13 cellular contexts compared by ENCODE assay signal in the genomic region with DNA sequence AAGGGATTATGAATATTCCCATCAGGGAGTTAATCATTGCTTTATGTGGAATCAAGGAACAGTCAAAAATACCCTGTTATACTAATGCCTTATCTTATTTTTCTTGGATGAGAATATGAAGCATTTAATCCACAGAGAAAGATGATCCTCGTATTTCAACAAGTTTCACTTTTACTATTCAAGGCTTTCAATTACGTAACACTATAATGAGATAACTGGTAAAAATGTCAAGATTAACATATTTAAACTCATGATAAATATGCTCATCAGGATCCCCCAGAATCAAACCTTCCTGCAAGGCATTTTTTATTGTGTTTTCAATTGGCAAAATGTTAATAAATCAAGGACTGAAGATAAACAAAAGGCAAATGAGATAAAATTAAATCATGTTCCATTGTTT. TPM values are rescaled to one million over a fixed set of nuclear protein-coding genes. Genes with fewer than 3 reads are reported as not detected.
DNase-seq lines count a peak whose midpoint lies in the region; ATAC-seq, FAIRE-seq and TF ChIP-seq lines count a peak whose summit lies in the region.
"Had no signal": no experiment of that assay in that cellular context is flagged by ENCODE, and none has a peak within 500 bp of the region (broad histone marks: within the 10 kb centered on the region; RNA-seq: fewer than 3 reads in every experiment).

No MANE protein-coding gene starts in this region.

- FAIRE-seq in keratinocyte (lab: Jason Lieb, UNC), result no peak

- H3K9me3 ChIP-seq in heart right ventricle (no peaks in the 10 kb centered on the region), right cardiac atrium (ENCODE audit: control insufficient read depth, low read length) (no peaks in the 10 kb centered on the region), adipocyte (ENCODE audit: control insufficient read depth, low read length) (no peaks in the 10 kb centered on the region), keratinocyte (ENCODE audit: control insufficient read depth, low read depth, low read length) (no peaks in the 10 kb centered on the region), ovary (no peaks in the 10 kb centered on the region)
- H3K9me3 ChIP-seq: BLaER1 had no signal

- intact Hi-C loops in heart right ventricle (cut with DNase I), result loop anchor here in 2 of 10 donors (10.0 kb wide), 1 partner anchor 310 kb away; the partner anchor contains the start of gene ZXDB (in 2 of the 2)
- intact Hi-C loops in right cardiac atrium (cut with DNase I), result no loop called here
- intact Hi-C loops in ovary (cut with DNase I), result no loop called here

- no peak for TF ChIP-seq CTCF in heart right ventricle (IDR thresholded peaks at IDR 0.05)
- no peak for TF ChIP-seq CTCF in keratinocyte (optimal IDR thresholded peaks at IDR 0.05 in 1 of 3, IDR thresholded peaks at IDR 0.05 in 1 of 3, conservative IDR thresholded peaks at IDR 0.05 in 1 of 3; ENCODE audit: extremely low read depth in 1 of 3, insufficient read depth in 2 of 3, low read length in 3 of 3)
- TF ChIP-seq CTCF in ovary (IDR thresholded peaks at IDR 0.05), result no peak

- H4K20me1 ChIP-seq in keratinocyte (ENCODE audit: control insufficient read depth, extremely low read depth, insufficient read depth, low read length), result no peaks in the 10 kb centered on the region
- H4K20me1 ChIP-seq: BLaER1 had no signal

- DNase-seq in heart right ventricle (no peak), right cardiac atrium (no peak), adipocyte (ENCODE audit: low read depth) (peak; percentile 15), keratinocyte (ENCODE audit: low read depth, low spot score) (no peak), ovary (no peak), NCI-H82 (lab: John Stamatoyannopoulos, UW) (no peak)
- DNase-seq: activated CD8-positive, alpha-beta memory T cell treated with anti-CD3 and anti-CD28 coated beads, Interleukin-2, amount 50 U/mL, for 48 hours; head of caudate nucleus; NCI-H510A treated with DMSO at 0.1 percent for 48 hours; stimulated activated naive CD8-positive, alpha-beta T cell treated with anti-CD3 and anti-CD28 coated beads, Interleukin-15, Interleukin-2, amounts not matched to agents 100 U/mL and 50 U/mL, for 24 hours had no signal

- peak overlapping the region; percentile 56 for H3K4me2 ChIP-seq in keratinocyte (ENCODE audit: control insufficient read depth, extremely low read depth, insufficient read depth, low read depth, low read length)
- H3K4me2 ChIP-seq: BLaER1 had no signal

- no peak for TF ChIP-seq EP300 in ovary (IDR thresholded peaks at IDR 0.05)

- no peak overlapping the region for H2AFZ ChIP-seq in keratinocyte (ENCODE audit: control insufficient read depth, low read length)

- no peaks in the 10 kb centered on the region for H3K36me3 ChIP-seq in heart right ventricle
- H3K36me3 ChIP-seq in adipocyte (ENCODE audit: control insufficient read depth, insufficient read depth, low read length, severe bottlenecking), result no peaks in the 10 kb centered on the region
- no peaks in the 10 kb centered on the region for H3K36me3 ChIP-seq in keratinocyte (ENCODE audit: control insufficient read depth in 2 of 2, extremely low read depth in 1 of 2, insufficient read depth in 2 of 2, low read length in 2 of 2)
- H3K36me3 ChIP-seq in urinary bladder (ENCODE audit: insufficient read depth), result no peaks in the 10 kb centered on the region
- H3K36me3 ChIP-seq in ovary, result no peaks in the 10 kb centered on the region

- H3K27me3 ChIP-seq in heart right ventricle (peaks cover 0 to 5% (median 0%) of the 10 kb centered on the region in 7 donors), right cardiac atrium (ENCODE audit: control insufficient read depth, insufficient read depth) (no peaks in the 10 kb centered on the region), adipocyte (replicated peaks; ENCODE audit: control insufficient read depth, insufficient read depth, low read length) (peaks cover 4% of the 10 kb centered on the region), keratinocyte (ENCODE audit: control insufficient read depth, extremely low read depth, insufficient read depth, low read length) (no peaks in the 10 kb centered on the region), ovary (no peaks in the 10 kb centered on the region)
- H3K27me3 ChIP-seq: BLaER1 had no signal

- H3K9ac ChIP-seq in adipocyte (ENCODE audit: low read length), result no peak overlapping the region
- no peak overlapping the region for H3K9ac ChIP-seq in keratinocyte (ENCODE audit: control insufficient read depth, extremely low read depth, insufficient read depth, low read length)
- H3K9ac ChIP-seq: BLaER1 had no signal

- H3K79me2 ChIP-seq in keratinocyte (ENCODE audit: control insufficient read depth, insufficient read depth, low read length), result no peaks in the 10 kb centered on the region

- peak overlapping the region in 8 of 10 donors; percentile 9 to 79 (median 42) for H3K27ac ChIP-seq in heart right ventricle
- H3K27ac ChIP-seq in right cardiac atrium (ENCODE audit: low read length), result no peak overlapping the region
- H3K27ac ChIP-seq in keratinocyte (ENCODE audit: control insufficient read depth, insufficient read depth, low read length), result no peak overlapping the region
- peak overlapping the region; percentile 10 for H3K27ac ChIP-seq in urinary bladder (ENCODE audit: low read depth)
- peak overlapping the region in 1 of 2 donors; percentile 26 for H3K27ac ChIP-seq in ovary
- H3K27ac ChIP-seq: BLaER1 had no signal

- WGBS in heart right ventricle, 2 donors, result 5 to 6% methylated on average over 2 of the region's 2 CpGs
- WGBS in right cardiac atrium, result 8% methylated on average over 2 of the region's 2 CpGs
- 19% methylated on average over 2 of the region's 2 CpGs for WGBS in urinary bladder
- 17 to 27% (median 25%) methylated on average over 2 of the region's 2 CpGs for WGBS in ovary, 3 donors

- peak overlapping the region in 6 of 10 donors; percentile 23 to 42 (median 32) for H3K4me3 ChIP-seq in heart right ventricle
- H3K4me3 ChIP-seq in right cardiac atrium (ENCODE audit: low read length), result no peak overlapping the region
- peak overlapping the region; percentile 58 for H3K4me3 ChIP-seq in adipocyte (ENCODE audit: low read length)
- peak overlapping the region in 1 of 3 experiments; percentile 26 for H3K4me3 ChIP-seq in keratinocyte (ENCODE audit: control insufficient read depth in 2 of 3, extremely low read depth in 1 of 3, insufficient read depth in 2 of 3, low read depth in 1 of 3, low read length in 3 of 3)
- no peak overlapping the region for H3K4me3 ChIP-seq in urinary bladder (ENCODE audit: low read depth, low read length)
- no peak overlapping the region for H3K4me3 ChIP-seq in ovary
- H3K4me3 ChIP-seq: BLaER1 had no signal

- no peaks in the 10 kb centered on the region for H3K9me1 ChIP-seq in keratinocyte (ENCODE audit: control insufficient read depth, extremely low read depth, insufficient read depth, low read length)

- peaks cover 0 to 72% (median 18%) of the 10 kb centered on the region in 9 donors for H3K4me1 ChIP-seq in heart right ventricle
- no peaks in the 10 kb centered on the region for H3K4me1 ChIP-seq in right cardiac atrium (ENCODE audit: control insufficient read depth, insufficient read depth, low read length)
- peaks cover 28% of the 10 kb centered on the region for H3K4me1 ChIP-seq in adipocyte (ENCODE audit: control insufficient read depth, insufficient read depth, low read length)
- H3K4me1 ChIP-seq in keratinocyte (ENCODE audit: control insufficient read depth, extremely low read depth, insufficient read depth, low read length), result no peaks in the 10 kb centered on the region
- H3K4me1 ChIP-seq in urinary bladder (ENCODE audit: insufficient read depth), result peaks cover 2% of the 10 kb centered on the region
- H3K4me1 ChIP-seq in ovary (ENCODE audit: insufficient read depth), result no peaks in the 10 kb centered on the region
- H3K4me1 ChIP-seq: BLaER1 had no signal

- ATAC-seq in heart right ventricle (no peak), right cardiac atrium (no peak), GM21576 (IDR thresholded peaks at IDR 0.05; ENCODE audit: unreplicated experiment) (no peak)
- ATAC-seq: stimulated activated naive CD8-positive, alpha-beta T cell treated with anti-CD3 and anti-CD28 coated beads, Interleukin-15, Interleukin-2, amounts not matched to agents 100 U/mL and 50 U/mL, for 24 hours had no signal

- dilution Hi-C loops in keratinocyte (cut with MboI; ENCODE audit: extremely low pct_ligation_motif_present, low sequenced_read_pairs), result no loop called here

- TF ChIP-seq POLR2A in ovary (IDR thresholded peaks at IDR 0.05), result no peak

RNA-seq across cellular contexts. Expression of gene ZXDA, which starts 5.1 kb away (rescaled TPM):
- total RNA-seq in heart right ventricle, result 1 to 10 TPM; 3.5 to 5.1 (median 4.4) TPM
- under 1 TPM; 0.66 to 0.75 TPM for polyA plus RNA-seq in heart right ventricle
- 1 to 10 TPM; 3.8 to 4.7 (median 4.6) TPM for total RNA-seq in right cardiac atrium
- 1.0 TPM for polyA plus RNA-seq in right cardiac atrium
- 1.1 to 1.5 TPM (median 1.2 TPM) in 3 replicates for polyA plus RNA-seq in keratinocyte
- polyA plus RNA-seq in keratinocyte (2011; ENCODE audit: low read depth), result 0.99 TPM
- 0.66 TPM in 2 replicates for polyA plus RNA-seq in keratinocyte (2011; cell fraction: cytosol; rRNA removed)
- 1.4 and 1.6 TPM in 2 replicates for polyA plus RNA-seq in keratinocyte (2011; cell fraction: nucleus; rRNA removed)
- 0.95 and 1.2 TPM in 2 replicates for polyA plus RNA-seq in keratinocyte (2012; ENCODE audit: low replicate concordance)
- 3.0 to 4.5 TPM (median 4.2 TPM) in 3 replicates for polyA minus RNA-seq in keratinocyte
- 4.2 TPM for polyA minus RNA-seq in keratinocyte (2011; cell fraction: cytosol; rRNA and poly(A)+ RNA removed)
- 3.6 and 5.7 TPM in 2 replicates for polyA minus RNA-seq in keratinocyte (2011; cell fraction: nucleus; rRNA and poly(A)+ RNA removed)
- 12.7 TPM for total RNA-seq in urinary bladder
- 3.1 TPM for polyA plus RNA-seq in urinary bladder
- 1 to 10 TPM; 7.0 to 9.1 (median 8.2) TPM for total RNA-seq in ovary
- 1 to 10 TPM; 2.9 to 3.2 TPM for polyA plus RNA-seq in ovary

Comparison
In these comparisons a context has a peak if more than half of its experiments do, and no peak if none do; other contexts are left out.
1. H3K27ac ChIP-seq: peak in heart right ventricle (8 of 10) and urinary bladder (single experiment); none in right cardiac atrium (single experiment) and keratinocyte (single experiment).
2. H3K4me3 ChIP-seq: peak in heart right ventricle (6 of 10) and adipocyte (single experiment); none in right cardiac atrium (single experiment), urinary bladder (single experiment) and ovary (single experiment).